ENCODE assay signal across 1 cellular context in genomic region chr17:78783711-78784396, GRCh38.
A peak's percentile ranks its signal among the peaks of the same experiment; 100 is the strongest.
TF ChIP-seq lines count a peak whose summit lies in the region.

No MANE protein-coding gene starts in this region.

TF ChIP-seq in K562, 482 proteins besides CTCF, POLR2A, EP300 and RAD21 (continued from another document and continues in another):
- TF ChIP-seq MTA2 (IDR thresholded peaks at IDR 0.05; ENCODE audit: low read depth) (0 out of 2 replicates have a peak, but pooled peaks have one; percentile 56), CBX8 (IDR thresholded peaks at IDR 0.05; ENCODE audit: borderline replicate concordance, extremely low read depth, low read depth, low read length, poor library complexity, severe bottlenecking) (no peak), POU5F1 (IDR thresholded peaks at IDR 0.05; ENCODE audit: borderline replicate concordance, low read depth, low read length, partially characterized antibody) (no peak), TAF9B (IDR thresholded peaks at IDR 0.05; ENCODE audit: partially characterized antibody) (no peak), TCFL5 (CRISPR knock-in tag; conservative IDR thresholded peaks at IDR 0.05) (no peak), PTRF (tag; IDR thresholded peaks at IDR 0.05) (no peak), ZNF354B (CRISPR knock-in tag; IDR thresholded peaks at IDR 0.05) (no peak), KLF1 (tag; IDR thresholded peaks at IDR 0.05) (no peak), FOXO4 (CRISPR knock-in tag; IDR thresholded peaks at IDR 0.05) (no peak), ZBTB1 (CRISPR knock-in tag; IDR thresholded peaks at IDR 0.05; ENCODE audit: borderline replicate concordance, low read depth) (no peak), PHF20 (IDR thresholded peaks at IDR 0.05; ENCODE audit: partially characterized antibody) (no peak), ZNF280A (IDR thresholded peaks at IDR 0.05; ENCODE audit: low read depth, partially characterized antibody) (no peak), DPF2 (IDR thresholded peaks at IDR 0.05) (peak; percentile 92), IRF1 (CRISPR knock-in tag; IDR thresholded peaks at IDR 0.05; ENCODE audit: borderline replicate concordance) (no peak), NFRKB (IDR thresholded peaks at IDR 0.05; ENCODE audit: low read depth) (peak; percentile 24; the same call in 1 of the 2 replicates), KAT7 (CRISPR knock-in tag; IDR thresholded peaks at IDR 0.05; ENCODE audit: borderline replicate concordance) (no peak), ZNF175 (CRISPR knock-in tag; IDR thresholded peaks at IDR 0.05; ENCODE audit: low read depth) (peak; percentile 62; the same call in 1 of the 2 replicates), COPS2 (conservative IDR thresholded peaks at IDR 0.05) (no peak), ZNF764 (CRISPR knock-in tag; IDR thresholded peaks at IDR 0.05; ENCODE audit: low read depth) (no peak), ZNF133 (CRISPR knock-in tag; IDR thresholded peaks at IDR 0.05) (no peak), ZNF263 (CRISPR knock-in tag; IDR thresholded peaks at IDR 0.05; ENCODE audit: borderline replicate concordance) (peak; percentile 40; the same call in 1 of the 2 replicates), RBM22 (IDR thresholded peaks at IDR 0.05; ENCODE audit: low read depth, low read length, poor library complexity, severe bottlenecking) (no peak), GTF2F1 (IDR thresholded peaks at IDR 0.05; ENCODE audit: low read depth, low read length) (no peak), GTF2B (IDR thresholded peaks at IDR 0.05; ENCODE audit: extremely low read depth, insufficient read length) (no peak), CUX1 (CRISPR knock-in tag; IDR thresholded peaks at IDR 0.05) (0 out of 2 replicates have a peak, but pooled peaks have one; percentile 75), ZSCAN32 (CRISPR knock-in tag; IDR thresholded peaks at IDR 0.05) (no peak), ETV6 (IDR thresholded peaks at IDR 0.05; ENCODE audit: borderline replicate concordance in 1 of 2, low read depth in 2 of 2, low read length in 1 of 2) (no peak), ETV6 (CRISPR knock-in tag; IDR thresholded peaks at IDR 0.05; ENCODE audit: borderline replicate concordance) (no peak), PPARD (CRISPR knock-in tag; IDR thresholded peaks at IDR 0.05) (no peak), CREBBP (IDR thresholded peaks at IDR 0.05; ENCODE audit: low read depth, low read length) (no peak), NFATC3 (IDR thresholded peaks at IDR 0.05) (no peak), BMI1 (IDR thresholded peaks at IDR 0.05; ENCODE audit: low read length) (no peak), TAF1 (IDR thresholded peaks at IDR 0.05; ENCODE audit: control insufficient read depth, extremely low read depth, insufficient read depth, low read length, severe bottlenecking) (peak; percentile 16), MAFG (tag; conservative IDR thresholded peaks at IDR 0.05) (no peak), THRA (IDR thresholded peaks at IDR 0.05) (no peak), POLR2H (tag; IDR thresholded peaks at IDR 0.05; ENCODE audit: low read depth) (no peak), C11orf30 (IDR thresholded peaks at IDR 0.05; ENCODE audit: low read depth) (no peak), ATF7 (IDR thresholded peaks at IDR 0.05) (no peak), MYBL2 (IDR thresholded peaks at IDR 0.05; ENCODE audit: low read depth) (no peak), MYBL2 (CRISPR knock-in tag; IDR thresholded peaks at IDR 0.05; ENCODE audit: borderline replicate concordance) (no peak), CHCHD3 (CRISPR knock-in tag; IDR thresholded peaks at IDR 0.05) (no peak), ARID4B (CRISPR knock-in tag; IDR thresholded peaks at IDR 0.05) (no peak; the same call in 1 of the 2 replicates), ZNF551 (CRISPR knock-in tag; IDR thresholded peaks at IDR 0.05) (no peak), FUS (optimal IDR thresholded peaks at IDR 0.05; ENCODE audit: low read depth, low read length) (no peak), SMAD3 (CRISPR knock-in tag; conservative IDR thresholded peaks at IDR 0.05) (no peak), GATA2 (CRISPR knock-in tag; IDR thresholded peaks at IDR 0.05) (0 out of 2 replicates have a peak, but pooled peaks have one; percentile 24), SNRNP70 (optimal IDR thresholded peaks at IDR 0.05; ENCODE audit: low read depth, low read length) (no peak), U2AF2 (optimal IDR thresholded peaks at IDR 0.05; ENCODE audit: low read depth, low read length) (no peak), NR3C1 (CRISPR knock-in tag; IDR thresholded peaks at IDR 0.05) (no peak), UBTF (IDR thresholded peaks at IDR 0.05; ENCODE audit: borderline replicate concordance in 1 of 2, low read depth in 2 of 2, low read length in 2 of 2) (no peak), HNRNPLL (IDR thresholded peaks at IDR 0.05; ENCODE audit: low read depth, low read length, poor library complexity, severe bottlenecking) (no peak), NR2C2 (CRISPR knock-in tag; IDR thresholded peaks at IDR 0.05) (peak; percentile 75; the same call in 1 of the 2 replicates), NR2C2 (tag; IDR thresholded peaks at IDR 0.05) (peak; percentile 87)
